19 cellular contexts compared by ENCODE assay signal in genomic region chr3:99321261-99321660, GRCh38.
A peak's percentile ranks its signal among the peaks of the same experiment; 100 is the strongest.
DNase-seq lines count a peak whose midpoint lies in the region; TF ChIP-seq lines count a peak whose summit lies in the region.
"Had no signal": no experiment of that assay in that cellular context is flagged by ENCODE, and none has a peak within 500 bp of the region (broad histone marks: within the 10 kb centered on the region; RNA-seq: fewer than 3 reads in every experiment).

No MANE protein-coding gene starts in this region.

- peak overlapping the region; percentile 39 for H3K27ac ChIP-seq in mesenchymal stem cell (ENCODE audit: low read length, poor library complexity, severe bottlenecking)
- H3K27ac ChIP-seq in esophagus squamous epithelium: no peak overlapping the region
- H3K27ac ChIP-seq: BLaER1, C4-2B, GM23248 had no signal

- no peak for TF ChIP-seq POLR2A in esophagus squamous epithelium (IDR thresholded peaks at IDR 0.05)

- H2BK15ac ChIP-seq in mesenchymal stem cell (ENCODE audit: low read depth, poor library complexity, severe bottlenecking): no peak overlapping the region

- no peak overlapping the region for H2BK12ac ChIP-seq in mesenchymal stem cell (ENCODE audit: low read length in 2 of 2)

- no peaks in the 10 kb centered on the region for H3K27me3 Mint-ChIP-seq in chondrocyte (ENCODE audit: low read depth)
- no peaks in the 10 kb centered on the region for H3K27me3 Mint-ChIP-seq in activated T-cell treated with anti-CD3 and anti-CD28 coated beads, Interleukin-2, amount 50 U/mL, for 24 hours
- H3K27me3 Mint-ChIP-seq: B cell; CD4-positive, alpha-beta T cell; CD8-positive, alpha-beta memory T cell had no signal

- WGBS in mesenchymal stem cell: 88% methylated on average over 1 of the region's 1 CpG
- 73 to 90% methylated on average over 1 of the region's 1 CpG for WGBS in esophagus squamous epithelium, 2 donors

- no peaks in the 10 kb centered on the region for H3K79me1 ChIP-seq in mesenchymal stem cell (replicated peaks; ENCODE audit: low read length, poor library complexity, severe bottlenecking)

- no peaks in the 10 kb centered on the region for H3K4me1 ChIP-seq in mesenchymal stem cell (ENCODE audit: control insufficient read depth, insufficient read depth, low read depth, low read length)
- H3K4me1 ChIP-seq in esophagus squamous epithelium: peaks cover 0 to 13% (median 0%) of the 10 kb centered on the region in 3 donors
- H3K4me1 ChIP-seq: BLaER1 had no signal

- H3K4me3 ChIP-seq in mesenchymal stem cell (ENCODE audit: insufficient read depth in 1 of 2, low read depth in 1 of 2, low read length in 2 of 2) (no peak overlapping the region), esophagus squamous epithelium (no peak overlapping the region)
- H3K4me3 ChIP-seq: BLaER1, GM12878, GM23248 had no signal

- no peak for DNase-seq in chondrocyte (ENCODE audit: low spot score)
- peak; percentile 25 to 66 for DNase-seq in dermis microvascular lymphatic vessel endothelial cell (ENCODE audit: low read depth in 2 of 2)
- DNase-seq in mesenchymal stem cell: no peak
- no peak for DNase-seq in ACHN
- no peak for DNase-seq in activated T-cell treated with anti-CD3 and anti-CD28 coated beads, Interleukin-2, amount 50 U/mL, for 24 hours
- no peak for DNase-seq in esophagus squamous epithelium (lab: John Stamatoyannopoulos, UW)
- DNase-seq: CD4-positive, alpha-beta T cell; CD8-positive, alpha-beta memory T cell; DMS 273 treated with DMSO at 0.1 percent for 48 hours; DMS79; EL; GDM1; GM23248; H7; HCEC 1CT had no signal

- no peak overlapping the region for H2BK5ac ChIP-seq in mesenchymal stem cell (ENCODE audit: low read depth, low read length, poor library complexity, severe bottlenecking)

- no peak overlapping the region for H3K14ac ChIP-seq in mesenchymal stem cell (ENCODE audit: low read length in 2 of 2)

- H3K9me3 Mint-ChIP-seq in chondrocyte (ENCODE audit: low read depth): peaks cover under 1% of the 10 kb centered on the region
- peaks cover 2% of the 10 kb centered on the region for H3K9me3 Mint-ChIP-seq in activated T-cell treated with anti-CD3 and anti-CD28 coated beads, Interleukin-2, amount 50 U/mL, for 24 hours

- no peak overlapping the region for H3K18ac ChIP-seq in mesenchymal stem cell (ENCODE audit: low read depth in 1 of 2, low read length in 2 of 2)

- H3K23ac ChIP-seq in mesenchymal stem cell (ENCODE audit: low read length in 2 of 2): no peak overlapping the region

- H3K4me2 ChIP-seq in mesenchymal stem cell (ENCODE audit: low read length, poor library complexity, severe bottlenecking): no peak overlapping the region
- H3K4me2 ChIP-seq: BLaER1 had no signal

- H3K4me1 Mint-ChIP-seq in chondrocyte (ENCODE audit: low read depth): peaks cover 73% of the 10 kb centered on the region
- no peaks in the 10 kb centered on the region for H3K4me1 Mint-ChIP-seq in activated T-cell treated with anti-CD3 and anti-CD28 coated beads, Interleukin-2, amount 50 U/mL, for 24 hours (ENCODE audit: low read depth)
- H3K4me1 Mint-ChIP-seq: B cell; CD8-positive, alpha-beta memory T cell had no signal

- H3K27me3 ChIP-seq in mesenchymal stem cell (ENCODE audit: control insufficient read depth in 1 of 2, insufficient read depth in 1 of 2, low read length in 2 of 2): no peaks in the 10 kb centered on the region
- H3K27me3 ChIP-seq in esophagus squamous epithelium: no peaks in the 10 kb centered on the region
- H3K27me3 ChIP-seq: BLaER1 had no signal

- TF ChIP-seq CTCF in chondrocyte (IDR thresholded peaks at IDR 0.05) (no peak), esophagus squamous epithelium (IDR thresholded peaks at IDR 0.05) (no peak)

- in situ Hi-C loops in ACHN (cut with HindIII; ENCODE audit: low pct_ligation_motif_present, low pct_unique_long_range_greater_than_20kb, low sequenced_read_pairs): no loop called here

- no peaks in the 10 kb centered on the region for H3K36me3 ChIP-seq in mesenchymal stem cell (ENCODE audit: control insufficient read depth in 1 of 2, insufficient read depth in 2 of 2, low read depth in 1 of 2, low read length in 2 of 2)
- no peaks in the 10 kb centered on the region for H3K36me3 ChIP-seq in esophagus squamous epithelium
- H3K36me3 ChIP-seq: BLaER1 had no signal

- H4K8ac ChIP-seq in mesenchymal stem cell (ENCODE audit: low read length): no peak overlapping the region

- no peak overlapping the region for H3K9ac ChIP-seq in mesenchymal stem cell (ENCODE audit: low read length)
- H3K9ac ChIP-seq: BLaER1, GM23248 had no signal

- peak overlapping the region; percentile 65 for H3K27ac Mint-ChIP-seq in chondrocyte (ENCODE audit: unreplicated experiment)
- no peak overlapping the region for H3K27ac Mint-ChIP-seq in activated T-cell treated with anti-CD3 and anti-CD28 coated beads, Interleukin-2, amount 50 U/mL, for 24 hours
- H3K27ac Mint-ChIP-seq: B cell; CD4-positive, alpha-beta T cell; CD8-positive, alpha-beta memory T cell had no signal

- intact Hi-C loops in esophagus squamous epithelium (cut with DNase I): no loop called here

- H3K9me3 ChIP-seq in mesenchymal stem cell (ENCODE audit: control insufficient read depth, low read length) (no peaks in the 10 kb centered on the region), esophagus squamous epithelium (no peaks in the 10 kb centered on the region)
- H3K9me3 ChIP-seq: BLaER1 had no signal

- H3K36me3 Mint-ChIP-seq in chondrocyte (ENCODE audit: low read depth): peaks cover 7% of the 10 kb centered on the region
- no peaks in the 10 kb centered on the region for H3K36me3 Mint-ChIP-seq in activated T-cell treated with anti-CD3 and anti-CD28 coated beads, Interleukin-2, amount 50 U/mL, for 24 hours (ENCODE audit: low read depth)
- H3K36me3 Mint-ChIP-seq: CD8-positive, alpha-beta memory T cell had no signal

- no peak overlapping the region for H4K91ac ChIP-seq in mesenchymal stem cell (ENCODE audit: low read length)

- no peak overlapping the region for H3K4ac ChIP-seq in mesenchymal stem cell (ENCODE audit: low read depth in 1 of 2, low read length in 2 of 2)

- H2AK5ac ChIP-seq in mesenchymal stem cell (ENCODE audit: low read length, severe bottlenecking): no peak overlapping the region

- H2AFZ ChIP-seq in mesenchymal stem cell (ENCODE audit: low read depth, low read length): no peak overlapping the region
- H2AFZ ChIP-seq: GM23248 had no signal

- no peak overlapping the region for H3K4me3 Mint-ChIP-seq in chondrocyte (ENCODE audit: unreplicated experiment)
- H3K4me3 Mint-ChIP-seq in activated T-cell treated with anti-CD3 and anti-CD28 coated beads, Interleukin-2, amount 50 U/mL, for 24 hours: no peak overlapping the region
- H3K4me3 Mint-ChIP-seq: B cell; CD4-positive, alpha-beta T cell had no signal

- H2BK120ac ChIP-seq in mesenchymal stem cell (ENCODE audit: low read depth, low read length): no peak overlapping the region

Comparison
In these comparisons a context has a peak if more than half of its experiments do, and no peak if none do; other contexts are left out.
1. DNase-seq: peak in dermis microvascular lymphatic vessel endothelial cell (2 of 2); none in chondrocyte (single experiment), mesenchymal stem cell (single experiment), ACHN (single experiment), activated T-cell treated with anti-CD3 and anti-CD28 coated beads, Interleukin-2, amount 50 U/mL, for 24 hours (single experiment) and esophagus squamous epithelium (single experiment).